In the genomic region with DNA sequence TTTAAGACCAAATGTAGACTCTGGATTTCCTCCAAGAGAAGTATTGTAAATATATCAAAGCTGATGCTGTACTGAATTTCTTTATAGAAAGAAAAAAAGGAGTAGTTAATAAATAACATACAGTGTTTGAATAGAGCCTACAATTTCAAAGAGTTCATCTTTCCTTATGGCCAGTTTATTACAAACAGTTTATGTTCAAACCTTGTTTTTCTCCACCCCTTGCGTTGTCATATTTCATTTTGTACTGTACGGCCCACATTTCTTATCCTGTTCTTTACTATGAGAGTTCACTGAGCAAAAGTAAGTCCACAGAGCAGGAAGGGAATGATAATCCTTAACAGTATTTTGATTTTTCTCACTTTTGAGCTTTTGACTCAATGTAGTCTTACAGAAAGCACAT, we compare ENCODE assay signal across 17 cellular contexts.
"Had no signal": no experiment of that assay in that cellular context is flagged by ENCODE, and none has a peak within 500 bp of the region (broad histone marks: within the 10 kb centered on the region; RNA-seq: fewer than 3 reads in every experiment).

No MANE protein-coding gene starts in this region.

- H3K9ac ChIP-seq: parathyroid adenoma, SK-N-SH had no signal

- H3K79me2 ChIP-seq: parathyroid adenoma had no signal

- H3K27me3 ChIP-seq: gastroesophageal sphincter had no signal

- H3K36me3 ChIP-seq: gastroesophageal sphincter had no signal

- H2AFZ ChIP-seq: parathyroid adenoma had no signal

- H3K4me2 ChIP-seq: SK-N-SH had no signal

- H3K9me3 Mint-ChIP-seq: activated CD4-positive, alpha-beta T cell treated with anti-CD3 and anti-CD28 coated beads, Interleukin-2, amount 10 ng/mL, durations not matched to agents 7 days and 5 days; activated naive CD4-positive, alpha-beta T cell treated with anti-CD3 and anti-CD28 coated beads for 36 hours; activated T-cell treated with anti-CD3 and anti-CD28 coated beads, Interleukin-2, amount 50 U/mL, for 4 hours; stimulated activated naive B cell treated with anti-CD40 and anti-IgM and Interleukin-4, amounts not matched to agents 10 μg/mL and 1 μg/mL and 100 μg/mL, for 72 hours had no signal

- H3K4me1 Mint-ChIP-seq: stimulated activated naive B cell treated with anti-CD40 and anti-IgM and Interleukin-4, amounts not matched to agents 10 μg/mL and 1 μg/mL and 100 μg/mL, for 72 hours had no signal

- H3K4me1 ChIP-seq: parathyroid adenoma had no signal

- ATAC-seq: activated CD8-positive, alpha-beta T cell treated with anti-CD3 and anti-CD28 coated beads, Interleukin-2, amount 10 ng/mL, durations not matched to agents 7 days and 5 days; activated T-cell treated with anti-CD3 and anti-CD28 coated beads, Interleukin-2, amount 50 U/mL, for 4 hours; gastroesophageal sphincter; left lobe of liver; sciatic nerve; stimulated activated naive B cell treated with anti-CD40 and anti-IgM and Interleukin-4, amounts not matched to agents 10 μg/mL and 1 μg/mL and 100 μg/mL, for 72 hours had no signal

- H3K4me3 Mint-ChIP-seq: activated CD4-positive, alpha-beta T cell treated with anti-CD3 and anti-CD28 coated beads, Interleukin-2, amount 10 ng/mL, durations not matched to agents 7 days and 5 days; activated CD8-positive, alpha-beta T cell treated with anti-CD3 and anti-CD28 coated beads, Interleukin-2, amount 10 ng/mL, durations not matched to agents 7 days and 5 days; activated naive CD4-positive, alpha-beta T cell treated with anti-CD3 and anti-CD28 coated beads for 36 hours; activated T-cell treated with anti-CD3 and anti-CD28 coated beads, Interleukin-2, amount 50 U/mL, for 4 hours; stimulated activated naive B cell treated with anti-CD40 and anti-IgM and Interleukin-4, amounts not matched to agents 10 μg/mL and 1 μg/mL and 100 μg/mL, for 72 hours had no signal

- H3K36me3 Mint-ChIP-seq: stimulated activated naive B cell treated with anti-CD40 and anti-IgM and Interleukin-4, amounts not matched to agents 10 μg/mL and 1 μg/mL and 100 μg/mL, for 72 hours had no signal

- H3K27me3 Mint-ChIP-seq: activated CD4-positive, alpha-beta T cell treated with anti-CD3 and anti-CD28 coated beads, Interleukin-2, amount 10 ng/mL, durations not matched to agents 7 days and 5 days; stimulated activated naive B cell treated with anti-CD40 and anti-IgM and Interleukin-4, amounts not matched to agents 10 μg/mL and 1 μg/mL and 100 μg/mL, for 72 hours had no signal

- DNase-seq: activated CD4-positive, alpha-beta T cell treated with anti-CD3 and anti-CD28 coated beads, Interleukin-2, amount 10 ng/mL, durations not matched to agents 7 days and 5 days; activated CD8-positive, alpha-beta memory T cell treated with anti-CD3 and anti-CD28 coated beads, Interleukin-2, amount 50 U/mL, for 4 hours; activated CD8-positive, alpha-beta T cell treated with anti-CD3 and anti-CD28 coated beads, Interleukin-2, amount 10 ng/mL, durations not matched to agents 7 days and 5 days; activated naive CD4-positive, alpha-beta T cell treated with anti-CD3 and anti-CD28 coated beads for 36 hours; activated T-cell treated with anti-CD3 and anti-CD28 coated beads, Interleukin-2, amount 50 U/mL, for 4 hours; cortex of kidney; erythroblast; midbrain; SK-N-SH; stimulated activated naive B cell treated with anti-CD40 and anti-IgM and Interleukin-4, amounts not matched to agents 10 μg/mL and 1 μg/mL and 100 μg/mL, for 72 hours; T-helper 1 cell; T-helper 9 cell had no signal

- H3K27ac ChIP-seq: gastroesophageal sphincter, parathyroid adenoma had no signal

- H3K27ac Mint-ChIP-seq: activated CD4-positive, alpha-beta T cell treated with anti-CD3 and anti-CD28 coated beads, Interleukin-2, amount 10 ng/mL, durations not matched to agents 7 days and 5 days; activated CD8-positive, alpha-beta T cell treated with anti-CD3 and anti-CD28 coated beads, Interleukin-2, amount 10 ng/mL, durations not matched to agents 7 days and 5 days; activated naive CD4-positive, alpha-beta T cell treated with anti-CD3 and anti-CD28 coated beads for 36 hours; stimulated activated naive B cell treated with anti-CD40 and anti-IgM and Interleukin-4, amounts not matched to agents 10 μg/mL and 1 μg/mL and 100 μg/mL, for 72 hours had no signal

- H3K4me3 ChIP-seq: gastroesophageal sphincter had no signal

- H3K9me3 ChIP-seq: gastroesophageal sphincter, SK-N-SH had no signal

- FAIRE-seq: islet of Langerhans had no signal
